Comparison of ENCODE assay signal across 11 cellular contexts in genomic region chr17:73305845-73306836, GRCh38. TPM values are rescaled to one million over a fixed set of nuclear protein-coding genes. Genes with fewer than 3 reads are reported as not detected.
DNase-seq lines count a peak whose midpoint lies in the region; ATAC-seq and TF ChIP-seq lines count a peak whose summit lies in the region.
"Had no signal": no experiment of that assay in that cellular context is flagged by ENCODE, and none has a peak within 500 bp of the region (broad histone marks: within the 10 kb centered on the region; RNA-seq: fewer than 3 reads in every experiment).

No MANE protein-coding gene starts in this region.

- H3K36me3 ChIP-seq in ACC112 (ENCODE audit: insufficient read depth, low read length) (no peaks in the 10 kb centered on the region), esophagus squamous epithelium (no peaks in the 10 kb centered on the region), parathyroid adenoma (ENCODE audit: control insufficient read depth, insufficient read depth, low read length) (no peaks in the 10 kb centered on the region), SJCRH30 (peaks cover under 1% of the 10 kb centered on the region; the same call in 1 of the 2 replicates)

- WGBS in esophagus squamous epithelium, 2 donors: 43 to 58% methylated on average over 8 to 11 of the region's 11 CpGs

- H3K9me3 ChIP-seq in esophagus squamous epithelium (no peaks in the 10 kb centered on the region), parathyroid adenoma (ENCODE audit: control insufficient read depth, low read length) (no peaks in the 10 kb centered on the region), SJCRH30 (replicated peaks) (no peaks in the 10 kb centered on the region)

- peaks cover 87% of the 10 kb centered on the region for H3K79me2 ChIP-seq in ACC112 (ENCODE audit: control insufficient read depth, insufficient read depth, low read length, unreplicated experiment)
- peaks cover 42% of the 10 kb centered on the region for H3K79me2 ChIP-seq in parathyroid adenoma

- CTCF ChIA-PET in RWPE1 (lab: Yijun Ruan, JAX): interaction anchor here (0.6 to 1.0 kb wide), 4 partner anchors 10 to 893 kb away, joined by 3 to 4 read pairs (median 3); no protein-coding TSS in a partner anchor

- peak overlapping the region; percentile 40 for H3K4me2 ChIP-seq in parathyroid adenoma (ENCODE audit: low read length)

- peak overlapping the region; percentile 69 for H3K4me3 ChIP-seq in ACC112 (ENCODE audit: low read depth, low read length)
- H3K4me3 ChIP-seq in esophagus squamous epithelium: peak overlapping the region in 3 of 4 donors; percentile 39 to 64 (median 41)
- no peak overlapping the region for H3K4me3 ChIP-seq in parathyroid adenoma (ENCODE audit: low read depth, low read length)
- H3K4me3 ChIP-seq in SJCRH30: no peak overlapping the region

- no peak for DNase-seq in RWPE1 (ENCODE audit: low spot score)
- DNase-seq in esophagus squamous epithelium (lab: John Stamatoyannopoulos, UW): no peak
- no peak for DNase-seq in NCI-H1694 (lab: John Stamatoyannopoulos, UW)
- DNase-seq in SW 1271 (lab: John Stamatoyannopoulos, UW): no peak
- DNase-seq in SJCRH30: no peak
- DNase-seq: activated effector memory CD4-positive, alpha-beta T cell treated with Interleukin-2 at 50 U/mL for 16 hours; T-helper 2 cell had no signal

- H2AFZ ChIP-seq in ACC112 (ENCODE audit: low read length, unreplicated experiment) (no peak overlapping the region), parathyroid adenoma (no peak overlapping the region)

- POLR2A ChIA-PET in RWPE1 (lab: Yijun Ruan, JAX; ENCODE audit: low non-redundant PET): no interaction called here

- TF ChIP-seq CTCF in RWPE1 (conservative IDR thresholded peaks at IDR 0.05; ENCODE audit: low read depth) (no peak), esophagus squamous epithelium (IDR thresholded peaks at IDR 0.05) (no peak), parathyroid adenoma (IDR thresholded peaks at IDR 0.05) (no peak)

- TF ChIP-seq POLR2A in esophagus squamous epithelium (IDR thresholded peaks at IDR 0.05): no peak

- H3K27me3 ChIP-seq in ACC112 (ENCODE audit: insufficient read depth, low read length): no peaks in the 10 kb centered on the region
- no peaks in the 10 kb centered on the region for H3K27me3 ChIP-seq in esophagus squamous epithelium
- H3K27me3 ChIP-seq in parathyroid adenoma (ENCODE audit: control insufficient read depth, insufficient read depth, low read length): no peaks in the 10 kb centered on the region
- no peaks in the 10 kb centered on the region for H3K27me3 ChIP-seq in SJCRH30

- no peak for ATAC-seq in GM19328 (IDR thresholded peaks at IDR 0.05; ENCODE audit: unreplicated experiment)

- H3K27ac ChIP-seq in ACC112 (ENCODE audit: low read depth, low read length) (peak overlapping the region; percentile 95), RWPE1 (peak overlapping the region; percentile 94), esophagus squamous epithelium (peak overlapping the region; percentile 82 to 100 (median 96)), parathyroid adenoma (peak overlapping the region; percentile 99), SJCRH30 (no peak overlapping the region)

- intact Hi-C loops in esophagus squamous epithelium (cut with DNase I): no loop called here

- H3K4me1 ChIP-seq in ACC112 (ENCODE audit: control insufficient read depth, insufficient read depth, low read length, unreplicated experiment): peaks cover 63% of the 10 kb centered on the region
- peaks cover 44 to 92% (median 71%) of the 10 kb centered on the region in 3 donors for H3K4me1 ChIP-seq in esophagus squamous epithelium
- H3K4me1 ChIP-seq in parathyroid adenoma: peaks cover 49% of the 10 kb centered on the region
- H3K4me1 ChIP-seq in SJCRH30: peaks cover 7% of the 10 kb centered on the region; the same call in 1 of the 2 replicates

- H3K9ac ChIP-seq in parathyroid adenoma: no peak overlapping the region

RNA-seq across cellular contexts. Expression of gene CDC42EP4, which starts 5.7 kb away (rescaled TPM):
- total RNA-seq in esophagus squamous epithelium: 10 to 100 TPM; 45.1 to 63.9 (median 52.9) TPM
- total RNA-seq in SJCRH30 (2014; rRNA removed; shearing (Covaris generic)): 21.7 and 22.2 TPM in 2 replicates

RNA-seq across cellular contexts. Expression of gene CPSF4L, which starts 44.5 kb away (rescaled TPM):
- not detected for total RNA-seq in esophagus squamous epithelium
- total RNA-seq in SJCRH30 (2014; rRNA removed; shearing (Covaris generic)): not detected in 2 replicates
- total RNA-seq: B cell had no signal

Comparison
In these comparisons a context has a peak if more than half of its experiments do, and no peak if none do; other contexts are left out.
1. H3K4me3 ChIP-seq: peak in ACC112 (single experiment) and esophagus squamous epithelium (3 of 4); none in parathyroid adenoma (single experiment) and SJCRH30 (single experiment).